Comparison of ENCODE assay signal across 1 cellular context in the genomic region with DNA sequence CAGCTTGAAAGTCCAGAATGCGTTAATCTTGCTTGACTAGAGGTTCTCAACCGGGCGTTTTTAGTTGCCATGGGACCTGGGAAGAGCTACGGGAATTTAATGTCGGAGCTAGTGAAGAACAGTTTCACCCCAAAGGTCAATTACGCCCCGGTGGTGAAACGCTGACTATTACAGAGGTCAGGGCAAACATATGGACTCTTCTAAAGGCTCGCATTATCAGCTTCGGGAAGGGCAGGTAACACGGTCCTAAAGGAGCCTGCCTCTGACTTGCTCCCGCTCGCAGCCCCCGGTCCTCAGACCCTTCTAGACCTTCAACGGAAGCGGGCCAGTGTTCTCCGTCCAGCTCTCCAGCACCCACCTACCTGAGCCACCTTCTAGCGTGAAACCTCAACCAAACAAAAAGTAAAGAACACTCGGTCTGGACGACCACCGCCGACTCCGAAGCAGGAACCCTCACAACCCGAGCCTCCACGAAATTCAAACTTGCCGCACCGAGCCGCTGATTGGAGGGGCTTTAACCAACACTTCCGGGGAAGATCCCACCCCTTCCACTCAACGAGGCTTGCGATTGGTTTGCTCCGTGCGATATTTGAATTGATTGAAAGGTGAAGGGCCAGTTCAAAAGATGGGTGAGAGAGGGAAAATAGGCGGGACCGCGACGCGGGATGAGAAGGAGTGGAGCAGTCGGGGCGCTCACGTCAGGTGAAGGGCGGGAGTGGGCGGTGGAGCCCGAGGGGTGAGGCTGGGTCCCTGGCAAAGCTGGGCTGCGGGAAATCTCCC.
TF ChIP-seq lines count a peak whose summit lies in the region.

A gene with protein sequence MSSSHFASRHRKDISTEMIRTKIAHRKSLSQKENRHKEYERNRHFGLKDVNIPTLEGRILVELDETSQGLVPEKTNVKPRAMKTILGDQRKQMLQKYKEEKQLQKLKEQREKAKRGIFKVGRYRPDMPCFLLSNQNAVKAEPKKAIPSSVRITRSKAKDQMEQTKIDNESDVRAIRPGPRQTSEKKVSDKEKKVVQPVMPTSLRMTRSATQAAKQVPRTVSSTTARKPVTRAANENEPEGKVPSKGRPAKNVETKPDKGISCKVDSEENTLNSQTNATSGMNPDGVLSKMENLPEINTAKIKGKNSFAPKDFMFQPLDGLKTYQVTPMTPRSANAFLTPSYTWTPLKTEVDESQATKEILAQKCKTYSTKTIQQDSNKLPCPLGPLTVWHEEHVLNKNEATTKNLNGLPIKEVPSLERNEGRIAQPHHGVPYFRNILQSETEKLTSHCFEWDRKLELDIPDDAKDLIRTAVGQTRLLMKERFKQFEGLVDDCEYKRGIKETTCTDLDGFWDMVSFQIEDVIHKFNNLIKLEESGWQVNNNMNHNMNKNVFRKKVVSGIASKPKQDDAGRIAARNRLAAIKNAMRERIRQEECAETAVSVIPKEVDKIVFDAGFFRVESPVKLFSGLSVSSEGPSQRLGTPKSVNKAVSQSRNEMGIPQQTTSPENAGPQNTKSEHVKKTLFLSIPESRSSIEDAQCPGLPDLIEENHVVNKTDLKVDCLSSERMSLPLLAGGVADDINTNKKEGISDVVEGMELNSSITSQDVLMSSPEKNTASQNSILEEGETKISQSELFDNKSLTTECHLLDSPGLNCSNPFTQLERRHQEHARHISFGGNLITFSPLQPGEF (minus strand): TSS at position 485 of the 780 bp plus-strand sequence. CDS start 2,406 bp downstream, outside the sequence.

TF ChIP-seq in K562, 482 proteins besides CTCF, POLR2A, EP300 and RAD21 (continued from another document and continues in another):
- TF ChIP-seq TEAD2 (tag; IDR thresholded peaks at IDR 0.05) (no peak), SAP30 (IDR thresholded peaks at IDR 0.05; ENCODE audit: borderline replicate concordance, insufficient read depth, low read depth, low read length, poor library complexity, severe bottlenecking) (peak; percentile 98), CREM (IDR thresholded peaks at IDR 0.05; ENCODE audit: low read depth) (peak; percentile 71), BRD9 (IDR thresholded peaks at IDR 0.05; ENCODE audit: low read depth, partially characterized antibody) (no peak), CXXC5 (CRISPR knock-in tag; IDR thresholded peaks at IDR 0.05) (peak; percentile 76), TAL1 (IDR thresholded peaks at IDR 0.05) (no peak), NRF1 (conservative IDR thresholded peaks at IDR 0.05 in 1 of 2, IDR thresholded peaks at IDR 0.05 in 1 of 2) (peak; percentile 52 to 64), MBD2 (IDR thresholded peaks at IDR 0.05; ENCODE audit: borderline replicate concordance, low read depth) (peak; percentile 84), TEAD1 (CRISPR knock-in tag; IDR thresholded peaks at IDR 0.05) (peak in 1 of 2 experiments; percentile 41; a peak in 1 of 4 replicates), JUNB (CRISPR knock-in tag; conservative IDR thresholded peaks at IDR 0.05) (no peak), EP400 (IDR thresholded peaks at IDR 0.05) (peak; percentile 91), FOS (IDR thresholded peaks at IDR 0.05; ENCODE audit: extremely low read depth, insufficient read length) (peak; percentile 77), ZNF23 (CRISPR knock-in tag; IDR thresholded peaks at IDR 0.05) (no peak), KAT7 (CRISPR knock-in tag; IDR thresholded peaks at IDR 0.05; ENCODE audit: borderline replicate concordance) (no peak), SREBF2 (CRISPR knock-in tag; IDR thresholded peaks at IDR 0.05) (no peak), HNRNPH1 (optimal IDR thresholded peaks at IDR 0.05; ENCODE audit: low read depth, low read length) (no peak), TCF3 (CRISPR knock-in tag; IDR thresholded peaks at IDR 0.05) (0 out of 2 replicates have a peak, but pooled peaks have one; percentile 3), NR2C2 (CRISPR knock-in tag; IDR thresholded peaks at IDR 0.05) (no peak), NR2C2 (tag; IDR thresholded peaks at IDR 0.05) (peak; percentile 65), MEF2A (IDR thresholded peaks at IDR 0.05; ENCODE audit: control insufficient read depth, low read depth, low read length) (no peak), CHD2 (IDR thresholded peaks at IDR 0.05; ENCODE audit: low read depth, low read length) (peak; percentile 52; the same call in 1 of the 2 replicates), ZNF12 (CRISPR knock-in tag; IDR thresholded peaks at IDR 0.05) (no peak), GATA2 (CRISPR knock-in tag; IDR thresholded peaks at IDR 0.05) (no peak), CBX8 (IDR thresholded peaks at IDR 0.05; ENCODE audit: borderline replicate concordance, extremely low read depth, low read depth, low read length, poor library complexity, severe bottlenecking) (no peak), POLR2AphosphoS2 (IDR thresholded peaks at IDR 0.05; ENCODE audit: low read length) (no peak)
- TF ChIP-seq, protein P1, sequence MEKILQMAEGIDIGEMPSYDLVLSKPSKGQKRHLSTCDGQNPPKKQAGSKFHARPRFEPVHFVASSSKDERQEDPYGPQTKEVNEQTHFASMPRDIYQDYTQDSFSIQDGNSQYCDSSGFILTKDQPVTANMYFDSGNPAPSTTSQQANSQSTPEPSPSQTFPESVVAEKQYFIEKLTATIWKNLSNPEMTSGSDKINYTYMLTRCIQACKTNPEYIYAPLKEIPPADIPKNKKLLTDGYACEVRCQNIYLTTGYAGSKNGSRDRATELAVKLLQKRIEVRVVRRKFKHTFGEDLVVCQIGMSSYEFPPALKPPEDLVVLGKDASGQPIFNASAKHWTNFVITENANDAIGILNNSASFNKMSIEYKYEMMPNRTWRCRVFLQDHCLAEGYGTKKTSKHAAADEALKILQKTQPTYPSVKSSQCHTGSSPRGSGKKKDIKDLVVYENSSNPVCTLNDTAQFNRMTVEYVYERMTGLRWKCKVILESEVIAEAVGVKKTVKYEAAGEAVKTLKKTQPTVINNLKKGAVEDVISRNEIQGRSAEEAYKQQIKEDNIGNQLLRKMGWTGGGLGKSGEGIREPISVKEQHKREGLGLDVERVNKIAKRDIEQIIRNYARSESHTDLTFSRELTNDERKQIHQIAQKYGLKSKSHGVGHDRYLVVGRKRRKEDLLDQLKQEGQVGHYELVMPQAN (IDR thresholded peaks at IDR 0.05; ENCODE audit: borderline replicate concordance): peak; percentile 92; the same call in 1 of the 2 replicates
- TF ChIP-seq, protein P2, sequence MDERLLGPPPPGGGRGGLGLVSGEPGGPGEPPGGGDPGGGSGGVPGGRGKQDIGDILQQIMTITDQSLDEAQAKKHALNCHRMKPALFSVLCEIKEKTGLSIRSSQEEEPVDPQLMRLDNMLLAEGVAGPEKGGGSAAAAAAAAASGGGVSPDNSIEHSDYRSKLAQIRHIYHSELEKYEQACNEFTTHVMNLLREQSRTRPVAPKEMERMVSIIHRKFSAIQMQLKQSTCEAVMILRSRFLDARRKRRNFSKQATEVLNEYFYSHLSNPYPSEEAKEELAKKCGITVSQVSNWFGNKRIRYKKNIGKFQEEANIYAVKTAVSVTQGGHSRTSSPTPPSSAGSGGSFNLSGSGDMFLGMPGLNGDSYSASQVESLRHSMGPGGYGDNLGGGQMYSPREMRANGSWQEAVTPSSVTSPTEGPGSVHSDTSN (CRISPR knock-in tag; IDR thresholded peaks at IDR 0.05; ENCODE audit: low read depth): peak; percentile 58
- TF ChIP-seq, protein P2 (tag; conservative IDR thresholded peaks at IDR 0.05; ENCODE audit: low read depth): peak; percentile 95
- TF ChIP-seq, protein P3, sequence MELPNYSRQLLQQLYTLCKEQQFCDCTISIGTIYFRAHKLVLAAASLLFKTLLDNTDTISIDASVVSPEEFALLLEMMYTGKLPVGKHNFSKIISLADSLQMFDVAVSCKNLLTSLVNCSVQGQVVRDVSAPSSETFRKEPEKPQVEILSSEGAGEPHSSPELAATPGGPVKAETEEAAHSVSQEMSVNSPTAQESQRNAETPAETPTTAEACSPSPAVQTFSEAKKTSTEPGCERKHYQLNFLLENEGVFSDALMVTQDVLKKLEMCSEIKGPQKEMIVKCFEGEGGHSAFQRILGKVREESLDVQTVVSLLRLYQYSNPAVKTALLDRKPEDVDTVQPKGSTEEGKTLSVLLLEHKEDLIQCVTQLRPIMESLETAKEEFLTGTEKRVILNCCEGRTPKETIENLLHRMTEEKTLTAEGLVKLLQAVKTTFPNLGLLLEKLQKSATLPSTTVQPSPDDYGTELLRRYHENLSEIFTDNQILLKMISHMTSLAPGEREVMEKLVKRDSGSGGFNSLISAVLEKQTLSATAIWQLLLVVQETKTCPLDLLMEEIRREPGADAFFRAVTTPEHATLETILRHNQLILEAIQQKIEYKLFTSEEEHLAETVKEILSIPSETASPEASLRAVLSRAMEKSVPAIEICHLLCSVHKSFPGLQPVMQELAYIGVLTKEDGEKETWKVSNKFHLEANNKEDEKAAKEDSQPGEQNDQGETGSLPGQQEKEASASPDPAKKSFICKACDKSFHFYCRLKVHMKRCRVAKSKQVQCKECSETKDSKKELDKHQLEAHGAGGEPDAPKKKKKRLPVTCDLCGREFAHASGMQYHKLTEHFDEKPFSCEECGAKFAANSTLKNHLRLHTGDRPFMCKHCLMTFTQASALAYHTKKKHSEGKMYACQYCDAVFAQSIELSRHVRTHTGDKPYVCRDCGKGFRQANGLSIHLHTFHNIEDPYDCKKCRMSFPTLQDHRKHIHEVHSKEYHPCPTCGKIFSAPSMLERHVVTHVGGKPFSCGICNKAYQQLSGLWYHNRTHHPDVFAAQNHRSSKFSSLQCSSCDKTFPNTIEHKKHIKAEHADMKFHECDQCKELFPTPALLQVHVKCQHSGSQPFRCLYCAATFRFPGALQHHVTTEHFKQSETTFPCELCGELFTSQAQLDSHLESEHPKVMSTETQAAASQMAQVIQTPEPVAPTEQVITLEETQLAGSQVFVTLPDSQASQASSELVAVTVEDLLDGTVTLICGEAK (IDR thresholded peaks at IDR 0.05): peak; percentile 90
- TF ChIP-seq, protein P3 (CRISPR knock-in tag; IDR thresholded peaks at IDR 0.05): no peak
- TF ChIP-seq, protein P4, sequence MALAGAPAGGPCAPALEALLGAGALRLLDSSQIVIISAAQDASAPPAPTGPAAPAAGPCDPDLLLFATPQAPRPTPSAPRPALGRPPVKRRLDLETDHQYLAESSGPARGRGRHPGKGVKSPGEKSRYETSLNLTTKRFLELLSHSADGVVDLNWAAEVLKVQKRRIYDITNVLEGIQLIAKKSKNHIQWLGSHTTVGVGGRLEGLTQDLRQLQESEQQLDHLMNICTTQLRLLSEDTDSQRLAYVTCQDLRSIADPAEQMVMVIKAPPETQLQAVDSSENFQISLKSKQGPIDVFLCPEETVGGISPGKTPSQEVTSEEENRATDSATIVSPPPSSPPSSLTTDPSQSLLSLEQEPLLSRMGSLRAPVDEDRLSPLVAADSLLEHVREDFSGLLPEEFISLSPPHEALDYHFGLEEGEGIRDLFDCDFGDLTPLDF (CRISPR knock-in tag; IDR thresholded peaks at IDR 0.05): 0 out of 2 replicates have a peak, but pooled peaks have one; percentile 32
- TF ChIP-seq, protein P5, sequence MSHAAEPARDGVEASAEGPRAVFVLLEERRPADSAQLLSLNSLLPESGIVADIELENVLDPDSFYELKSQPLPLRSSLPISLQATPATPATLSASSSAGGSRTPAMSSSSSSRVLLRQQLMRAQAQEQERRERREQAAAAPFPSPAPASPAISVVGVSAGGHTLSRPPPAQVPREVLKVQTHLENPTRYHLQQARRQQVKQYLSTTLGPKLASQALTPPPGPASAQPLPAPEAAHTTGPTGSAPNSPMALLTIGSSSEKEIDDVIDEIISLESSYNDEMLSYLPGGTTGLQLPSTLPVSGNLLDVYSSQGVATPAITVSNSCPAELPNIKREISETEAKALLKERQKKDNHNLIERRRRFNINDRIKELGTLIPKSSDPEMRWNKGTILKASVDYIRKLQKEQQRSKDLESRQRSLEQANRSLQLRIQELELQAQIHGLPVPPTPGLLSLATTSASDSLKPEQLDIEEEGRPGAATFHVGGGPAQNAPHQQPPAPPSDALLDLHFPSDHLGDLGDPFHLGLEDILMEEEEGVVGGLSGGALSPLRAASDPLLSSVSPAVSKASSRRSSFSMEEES (CRISPR knock-in tag; IDR thresholded peaks at IDR 0.05): no peak
- TF ChIP-seq, protein P6, sequence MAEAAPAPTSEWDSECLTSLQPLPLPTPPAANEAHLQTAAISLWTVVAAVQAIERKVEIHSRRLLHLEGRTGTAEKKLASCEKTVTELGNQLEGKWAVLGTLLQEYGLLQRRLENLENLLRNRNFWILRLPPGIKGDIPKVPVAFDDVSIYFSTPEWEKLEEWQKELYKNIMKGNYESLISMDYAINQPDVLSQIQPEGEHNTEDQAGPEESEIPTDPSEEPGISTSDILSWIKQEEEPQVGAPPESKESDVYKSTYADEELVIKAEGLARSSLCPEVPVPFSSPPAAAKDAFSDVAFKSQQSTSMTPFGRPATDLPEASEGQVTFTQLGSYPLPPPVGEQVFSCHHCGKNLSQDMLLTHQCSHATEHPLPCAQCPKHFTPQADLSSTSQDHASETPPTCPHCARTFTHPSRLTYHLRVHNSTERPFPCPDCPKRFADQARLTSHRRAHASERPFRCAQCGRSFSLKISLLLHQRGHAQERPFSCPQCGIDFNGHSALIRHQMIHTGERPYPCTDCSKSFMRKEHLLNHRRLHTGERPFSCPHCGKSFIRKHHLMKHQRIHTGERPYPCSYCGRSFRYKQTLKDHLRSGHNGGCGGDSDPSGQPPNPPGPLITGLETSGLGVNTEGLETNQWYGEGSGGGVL (CRISPR knock-in tag; IDR thresholded peaks at IDR 0.05): no peak
